ENCODE assay signal across 12 cellular contexts in genomic region chr22:24703101-24703500, GRCh38.
DNase-seq lines count a peak whose midpoint lies in the region; ATAC-seq and TF ChIP-seq lines count a peak whose summit lies in the region.
"Had no signal": no experiment of that assay in that cellular context is flagged by ENCODE, and none has a peak within 500 bp of the region (broad histone marks: within the 10 kb centered on the region; RNA-seq: fewer than 3 reads in every experiment).

No MANE protein-coding gene starts in this region.

- H3K9me3 ChIP-seq in heart left ventricle (no peaks in the 10 kb centered on the region), testis (no peaks in the 10 kb centered on the region)
- H3K9me3 ChIP-seq: suprapubic skin had no signal

- H3K27me3 ChIP-seq in heart left ventricle (no peaks in the 10 kb centered on the region), testis (no peaks in the 10 kb centered on the region), H7 (ENCODE audit: control insufficient read depth, insufficient read depth, low read length) (no peaks in the 10 kb centered on the region)
- H3K27me3 ChIP-seq: cardiac muscle cell had no signal

- TF ChIP-seq POLR2A in heart left ventricle (IDR thresholded peaks at IDR 0.05) (no peak), testis (IDR thresholded peaks at IDR 0.05) (no peak)

- no peak for DNase-seq in HEK293T (ENCODE audit: extremely low spot score)
- DNase-seq in SHP77 treated with DMSO at 0.1 percent for 48 hours (lab: John Stamatoyannopoulos, UW), result peak; percentile 79
- peak; percentile 45 to 75 (median 65) for DNase-seq in heart left ventricle
- DNase-seq in testis, result peak; percentile 42
- no peak for DNase-seq in omental fat pad (ENCODE audit: low spot score)
- DNase-seq in H7, result no peak
- DNase-seq: activated CD4-positive, alpha-beta T cell treated with anti-CD3 and anti-CD28 coated beads for 36 hours; NCI-H526 treated with DMSO at 0.1 percent for 48 hours had no signal

- 41 to 49% (median 45%) methylated on average over 6 to 11 of the region's 11 CpGs for WGBS in heart left ventricle, 4 donors
- whole genome bisulfite sequencing in testis, 2 donors, result 49 to 61% methylated on average over 11 of the region's 11 CpGs

- no peak overlapping the region for H3K4me3 ChIP-seq in heart left ventricle
- no peak overlapping the region for H3K4me3 ChIP-seq in testis
- no peak overlapping the region for H3K4me3 ChIP-seq in H7 (ENCODE audit: insufficient read depth, low read depth, low read length)
- H3K4me3 ChIP-seq: cardiac muscle cell, SK-N-MC, suprapubic skin had no signal

- H3K27ac ChIP-seq in heart left ventricle (peak overlapping the region in 1 of 12 donors; percentile 17), testis (no peak overlapping the region)
- H3K27ac ChIP-seq: cardiac muscle cell, SK-N-MC, suprapubic skin had no signal

- H3K4me1 ChIP-seq in heart left ventricle (peaks cover 0 to 9% (median 0%) of the 10 kb centered on the region in 12 donors), testis (no peaks in the 10 kb centered on the region)

- no peaks in the 10 kb centered on the region for H3K36me3 ChIP-seq in heart left ventricle
- H3K36me3 ChIP-seq in testis (ENCODE audit: low read depth, missing control alignments), result no peaks in the 10 kb centered on the region
- no peaks in the 10 kb centered on the region for H3K36me3 ChIP-seq in H7 (replicated peaks; ENCODE audit: control insufficient read depth, insufficient read depth, low read length)
- H3K36me3 ChIP-seq: cardiac muscle cell, suprapubic skin had no signal

- ATAC-seq in heart left ventricle (peak; percentile 64 to 87 (median 87)), omental fat pad (ENCODE audit: low FRiP score) (no peak), HG03565 (IDR thresholded peaks at IDR 0.05; ENCODE audit: unreplicated experiment) (no peak)
- ATAC-seq: activated CD4-positive, alpha-beta T cell treated with anti-CD3 and anti-CD28 coated beads for 36 hours had no signal

- CTCF ChIA-PET in HEK293T (lab: Yijun Ruan, JAX), result no interaction called here

- intact Hi-C loops in heart left ventricle (cut with DNase I) (no loop called here), testis (cut with DNase I; ENCODE audit: low total_unique reads) (no loop called here)

- TF ChIP-seq CTCF in heart left ventricle (IDR thresholded peaks at IDR 0.05) (no peak), testis (IDR thresholded peaks at IDR 0.05) (no peak), omental fat pad (IDR thresholded peaks at IDR 0.05) (no peak)

- POLR2A ChIA-PET in HEK293T (lab: Yijun Ruan, JAX), result no interaction called here

TF ChIP-seq in HEK293T, 16 proteins besides CTCF, POLR2A, EP300 and RAD21:
- TF ChIP-seq ZNF384 (IDR thresholded peaks at IDR 0.05), result no peak
- 0 out of 2 replicates have a peak, but pooled peaks have one; percentile 9 for TF ChIP-seq L3MBTL2 (conservative IDR thresholded peaks at IDR 0.05)
TF ChIP-seq in HEK293T: peak in this region for 1.

Comparison
In these comparisons a context has a peak if more than half of its experiments do, and no peak if none do; other contexts are left out.
1. DNase-seq: peak in SHP77 treated with DMSO at 0.1 percent for 48 hours (single experiment), heart left ventricle (5 of 5) and testis (single experiment); none in HEK293T (single experiment), omental fat pad (single experiment) and H7 (single experiment).
2. ATAC-seq: peak in heart left ventricle (4 of 4); none in omental fat pad (single experiment) and HG03565 (single experiment).